Comparison of ENCODE assay signal across 20 cellular contexts in genomic region chr6:130846507-130846906, GRCh38. TPM values are rescaled to one million over a fixed set of nuclear protein-coding genes. Genes with fewer than 3 reads are reported as not detected.
"Had no signal": no experiment of that assay in that cellular context is flagged by ENCODE, and none has a peak within 500 bp of the region (broad histone marks: within the 10 kb centered on the region; RNA-seq: fewer than 3 reads in every experiment).

No MANE protein-coding gene starts in this region.

- H3K27me3 ChIP-seq: SJCRH30 had no signal

- H3K27ac ChIP-seq: HL-60, SJCRH30 had no signal

- DNase-seq: KBM-7, MV-4-11, NCI-H1048, NCI-H1105, NCI-H1436 treated with DMSO at 0.1 percent for 48 hours, NCI-H1694, NCI-H187 treated with DMSO at 0.1 percent for 48 hours, NCI-H2081, NCI-H2107, NCI-H2227 treated with DMSO at 0.1 percent for 48 hours, NCI-H524 treated with DMSO at 0.1 percent for 48 hours, NCI-H69, NCI-H774, RPMI8226, SHP77 treated with DMSO at 0.1 percent for 48 hours, SJCRH30 had no signal

- H3K4me1 ChIP-seq: SJCRH30 had no signal

- H3K4me3 ChIP-seq: SJCRH30 had no signal

- H3K9me3 ChIP-seq: SJCRH30 had no signal

RNA-seq across cellular contexts. Expression of gene SMLR1, which starts 19.3 kb away (rescaled TPM):
- total RNA-seq: LHCN-M2, MCF 10A, NCI-H460, SJCRH30 had no signal
